In the genomic region with DNA sequence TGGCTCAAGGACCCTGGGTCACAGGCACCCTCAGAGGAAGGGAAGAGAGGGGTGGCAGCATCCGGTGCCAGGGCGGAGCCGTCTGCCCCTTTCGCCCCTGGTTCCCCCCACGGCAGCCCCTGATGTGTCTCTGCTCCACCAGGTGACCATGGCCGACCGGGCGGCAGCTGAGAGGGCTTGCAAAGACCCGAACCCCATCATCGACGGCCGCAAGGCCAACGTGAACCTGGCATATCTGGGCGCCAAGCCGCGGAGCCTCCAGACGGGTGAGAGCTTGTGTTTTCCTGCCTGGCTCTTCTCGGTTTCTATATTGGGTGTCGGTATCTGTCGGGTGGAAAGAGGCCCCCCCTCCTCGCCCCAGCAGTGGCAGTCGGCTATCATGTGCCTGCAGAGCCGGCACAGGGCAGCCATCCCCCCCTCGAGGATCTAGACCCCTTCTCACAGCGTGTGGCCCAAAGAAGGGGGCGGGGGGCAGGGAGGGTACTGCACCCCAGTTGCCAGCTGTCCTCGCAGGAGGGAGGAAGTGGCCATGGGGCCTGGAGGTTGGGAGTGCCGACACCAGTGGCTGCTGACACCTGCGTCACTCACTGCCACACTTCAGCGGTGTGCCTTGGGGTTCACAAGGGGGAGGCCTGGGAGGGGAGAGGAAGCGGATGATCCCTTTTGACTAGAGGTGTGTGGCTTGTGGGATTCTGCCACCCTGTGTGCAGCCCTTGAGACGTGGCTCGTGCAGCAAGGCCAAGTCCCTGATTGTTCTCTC, we compare ENCODE assay signal across 8 cellular contexts. TPM values are rescaled to one million over a fixed set of nuclear protein-coding genes. Genes with fewer than 3 reads are reported as not detected.
A peak's percentile ranks its signal among the peaks of the same experiment; 100 is the strongest.
DNase-seq lines count a peak whose midpoint lies in the region; ATAC-seq and TF ChIP-seq lines count a peak whose summit lies in the region.

No MANE protein-coding gene starts in this region.

- peaks cover 58% of the 10 kb centered on the region for H4K20me1 ChIP-seq in BLaER1

- intact Hi-C loops in colonic mucosa (cut with DNase I): no loop called here

- H3K9ac ChIP-seq in BLaER1 (peak overlapping the region; percentile 97), colonic mucosa (ENCODE audit: low read depth in 2 of 2, low read length in 2 of 2) (peak overlapping the region; percentile 77 to 89)

- peak overlapping the region; percentile 96 for H3K27ac ChIP-seq in BLaER1
- H3K27ac ChIP-seq in colonic mucosa: peak overlapping the region; percentile 63

- peak; percentile 16 for ATAC-seq in HG02642 (IDR thresholded peaks at IDR 0.05; ENCODE audit: poor library complexity, unreplicated experiment)
- peak; percentile 19 to 25 for ATAC-seq in stimulated activated naive B cell treated with anti-CD40 and anti-IgM and Interleukin-4, amounts not matched to agents 10 μg/mL and 1 μg/mL and 100 μg/mL, for 72 hours (replicated peaks)
- ATAC-seq in GM18873 (IDR thresholded peaks at IDR 0.05; ENCODE audit: low FRiP score, unreplicated experiment): no peak

- TF ChIP-seq CTCF in colonic mucosa (IDR thresholded peaks at IDR 0.05): no peak

- peaks cover 43 to 54% of the 10 kb centered on the region in 2 donors for H3K36me3 Mint-ChIP-seq in stimulated activated naive B cell treated with anti-CD40 and anti-IgM and Interleukin-4, amounts not matched to agents 10 μg/mL and 1 μg/mL and 100 μg/mL, for 72 hours

- H3K4me3 Mint-ChIP-seq in stimulated activated naive B cell treated with anti-CD40 and anti-IgM and Interleukin-4, amounts not matched to agents 10 μg/mL and 1 μg/mL and 100 μg/mL, for 72 hours: peak overlapping the region; percentile 88 to 93

- no peaks in the 10 kb centered on the region for H3K9me3 Mint-ChIP-seq in stimulated activated naive B cell treated with anti-CD40 and anti-IgM and Interleukin-4, amounts not matched to agents 10 μg/mL and 1 μg/mL and 100 μg/mL, for 72 hours

- H3K9me3 ChIP-seq in BLaER1 (no peaks in the 10 kb centered on the region), colonic mucosa (no peaks in the 10 kb centered on the region)

- H3K4me1 ChIP-seq in BLaER1 (peaks cover 81% of the 10 kb centered on the region), colonic mucosa (peaks cover 27% of the 10 kb centered on the region)

- peak overlapping the region; percentile 99 for H3K4me2 ChIP-seq in BLaER1

- no peaks in the 10 kb centered on the region for H3K27me3 Mint-ChIP-seq in stimulated activated naive B cell treated with anti-CD40 and anti-IgM and Interleukin-4, amounts not matched to agents 10 μg/mL and 1 μg/mL and 100 μg/mL, for 72 hours

- H3K4me3 ChIP-seq in BLaER1 (peak overlapping the region; percentile 97), colonic mucosa (peak overlapping the region; percentile 65)

- H3K27ac Mint-ChIP-seq in stimulated activated naive B cell treated with anti-CD40 and anti-IgM and Interleukin-4, amounts not matched to agents 10 μg/mL and 1 μg/mL and 100 μg/mL, for 72 hours: peak overlapping the region; percentile 94

- peak; percentile 64 for DNase-seq in activated CD4-positive, alpha-beta T cell treated with anti-CD3 and anti-CD28 coated beads for 1 hour
- peak; percentile 63 for DNase-seq in colonic mucosa
- DNase-seq in mucosa of gallbladder (ENCODE audit: low spot score): peak; percentile 57
- DNase-seq in stimulated activated naive B cell treated with anti-CD40 and anti-IgM and Interleukin-4, amounts not matched to agents 10 μg/mL and 1 μg/mL and 100 μg/mL, for 72 hours: peak; percentile 51
- DNase-seq in HPDE6-E6E7 (ENCODE audit: extremely low spot score): no peak

- no peaks in the 10 kb centered on the region for H3K27me3 ChIP-seq in BLaER1
- H3K27me3 ChIP-seq in colonic mucosa: no peaks in the 10 kb centered on the region

- H3K4me1 Mint-ChIP-seq in stimulated activated naive B cell treated with anti-CD40 and anti-IgM and Interleukin-4, amounts not matched to agents 10 μg/mL and 1 μg/mL and 100 μg/mL, for 72 hours: peaks cover 49 to 76% of the 10 kb centered on the region in 2 donors

- H3K36me3 ChIP-seq in BLaER1 (peaks cover 48% of the 10 kb centered on the region), colonic mucosa (no peaks in the 10 kb centered on the region)

RNA-seq across cellular contexts. Expression of gene RBM38, which starts 1.5 kb away (rescaled TPM):
- total RNA-seq in colonic mucosa: 10 to 100 TPM; 41.3 to 43.1 TPM
- total RNA-seq in mucosa of gallbladder: 21.9 TPM

RNA-seq across cellular contexts. Expression of gene RAE1, which starts 41.6 kb away (rescaled TPM):
- total RNA-seq in colonic mucosa: 10 to 100 TPM; 20.3 to 29.3 TPM
- total RNA-seq in mucosa of gallbladder: 20.9 TPM
